In genomic region chr9:129989740-129990139, GRCh38 we compare ENCODE assay signal across 9 cellular contexts. TPM values are rescaled to one million over a fixed set of nuclear protein-coding genes. Genes with fewer than 3 reads are reported as not detected.
DNase-seq lines count a peak whose midpoint lies in the region; ATAC-seq and TF ChIP-seq lines count a peak whose summit lies in the region.
"Had no signal": no experiment of that assay in that cellular context is flagged by ENCODE, and none has a peak within 500 bp of the region (broad histone marks: within the 10 kb centered on the region; RNA-seq: fewer than 3 reads in every experiment).

No MANE protein-coding gene starts in this region.

- CTCF ChIA-PET in OCI-LY7 (lab: Charles Lee; ENCODE audit: unreplicated experiment), result no interaction called here
- CTCF ChIA-PET in mammary epithelial cell (lab: Charles Lee; ENCODE audit: low non-redundant PET), result no interaction called here

- no peak overlapping the region for H3K9ac ChIP-seq in mammary epithelial cell (ENCODE audit: insufficient read depth, low read length)

- no peaks in the 10 kb centered on the region for H3K9me3 Mint-ChIP-seq in osteocyte (ENCODE audit: unreplicated experiment)

- no peak overlapping the region for H3K4me3 Mint-ChIP-seq in osteocyte (ENCODE audit: unreplicated experiment)

- POLR2A ChIA-PET in OCI-LY7 (lab: Charles Lee), result interaction anchor here (0.7 to 2.5 kb wide), 6 partner anchors 9 to 102 kb away, joined by 3 to 10 read pairs (median 4); no protein-coding TSS in a partner anchor

- peak overlapping the region; percentile 73 for H3K27ac Mint-ChIP-seq in osteocyte (ENCODE audit: unreplicated experiment)

- dilution Hi-C loops in mammary epithelial cell (cut with HindIII; ENCODE audit: low sequenced_read_pairs), result no loop called here

- H3K4me1 ChIP-seq in OCI-LY7 (ENCODE audit: insufficient read depth, low read length, poor library complexity, severe bottlenecking), result peaks cover 92% of the 10 kb centered on the region
- peaks cover 6% of the 10 kb centered on the region for H3K4me1 ChIP-seq in mammary epithelial cell (ENCODE audit: insufficient read depth, low read length)

- DNase-seq in GM04504 (ENCODE audit: low read depth) (peak; percentile 40), OCI-LY7 (ENCODE audit: low spot score) (no peak), mammary epithelial cell (no peak), osteocyte (ENCODE audit: extremely low spot score, unreplicated experiment) (no peak)
- no peak for DNase-seq in stimulated activated naive CD4-positive, alpha-beta T cell treated with Interleukin-2 at 50 U/mL for 16 hours (lab: John Stamatoyannopoulos, UW)
- DNase-seq: upper lobe of right lung had no signal

- no peaks in the 10 kb centered on the region for H3K27me3 ChIP-seq in mammary epithelial cell (ENCODE audit: insufficient read depth, low read length)
- H3K27me3 ChIP-seq: upper lobe of right lung had no signal

- H3K4me3 ChIP-seq in OCI-LY7 (ENCODE audit: low read depth, low read length, poor library complexity, severe bottlenecking) (peak overlapping the region; percentile 62), mammary epithelial cell (replicated peaks in 1 of 3; ENCODE audit: insufficient read depth in 1 of 3, low read depth in 2 of 3, low read length in 3 of 3) (no peak overlapping the region)
- H3K4me3 ChIP-seq: upper lobe of right lung had no signal

- H3K36me3 Mint-ChIP-seq in osteocyte (ENCODE audit: unreplicated experiment), result peaks cover 12% of the 10 kb centered on the region

- intact Hi-C loops in OCI-LY7 (cut with micrococcal nuclease; ENCODE audit: unreplicated experiment), result loop anchor here (1.0 to 2.0 kb wide), 2 partner anchors 50 to 101 kb away; no protein-coding TSS in a partner anchor
- intact Hi-C loops in mammary epithelial cell (cut with micrococcal nuclease), result no loop called here

- H4K20me1 ChIP-seq in OCI-LY7 (ENCODE audit: insufficient read depth, low read length) (no peaks in the 10 kb centered on the region), mammary epithelial cell (ENCODE audit: insufficient read depth, low read length) (no peaks in the 10 kb centered on the region)

- WGBS in mammary epithelial cell (ENCODE audit: low coverage, missing lambda C conversion rate), result 58% methylated on average over 7 of the region's 7 CpGs

- H3K4me2 ChIP-seq in OCI-LY7 (ENCODE audit: low read length) (peak overlapping the region; percentile 98), mammary epithelial cell (ENCODE audit: insufficient read depth, low read depth, low read length) (no peak overlapping the region)

- no peaks in the 10 kb centered on the region for H3K27me3 Mint-ChIP-seq in osteocyte (ENCODE audit: unreplicated experiment)

- H3K79me2 ChIP-seq in OCI-LY7 (ENCODE audit: insufficient read depth, low read depth, low read length), result peaks cover 96% of the 10 kb centered on the region
- peaks cover 3% of the 10 kb centered on the region for H3K79me2 ChIP-seq in mammary epithelial cell (ENCODE audit: insufficient read depth, low read length)

- TF ChIP-seq CTCF in OCI-LY7 (conservative IDR thresholded peaks at IDR 0.05; ENCODE audit: low read length) (no peak), mammary epithelial cell (conservative IDR thresholded peaks at IDR 0.05 in 1 of 2, IDR thresholded peaks at IDR 0.05 in 1 of 2; ENCODE audit: extremely low read depth in 1 of 2, insufficient read depth in 1 of 2, low read depth in 1 of 2, low read length in 2 of 2) (no peak), osteocyte (IDR thresholded peaks at IDR 0.05) (no peak)

- H3K9me2 ChIP-seq in OCI-LY7 (ENCODE audit: insufficient read depth, low read length), result no peaks in the 10 kb centered on the region

- H3K27ac ChIP-seq in OCI-LY7 (ENCODE audit: low read depth, low read length, poor library complexity, severe bottlenecking), result peak overlapping the region; percentile 96
- H3K27ac ChIP-seq in mammary epithelial cell (ENCODE audit: insufficient read depth, low read depth, low read length), result no peak overlapping the region
- H3K27ac ChIP-seq: upper lobe of right lung had no signal

- peaks cover 9% of the 10 kb centered on the region for H3K9me3 ChIP-seq in OCI-LY7 (ENCODE audit: low read length)
- H3K9me3 ChIP-seq in mammary epithelial cell (replicated peaks; ENCODE audit: insufficient read depth, low read length), result no peaks in the 10 kb centered on the region
- H3K9me3 ChIP-seq: upper lobe of right lung had no signal

- no peak overlapping the region for H2AFZ ChIP-seq in OCI-LY7 (ENCODE audit: low read length)
- no peak overlapping the region for H2AFZ ChIP-seq in mammary epithelial cell (ENCODE audit: low read depth, low read length)

- peaks cover 39% of the 10 kb centered on the region for H3K36me3 ChIP-seq in OCI-LY7 (ENCODE audit: insufficient read depth, low read length)
- H3K36me3 ChIP-seq in mammary epithelial cell (ENCODE audit: insufficient read depth, low read length), result no peaks in the 10 kb centered on the region
- H3K36me3 ChIP-seq: upper lobe of right lung had no signal

- in situ Hi-C loops in mammary epithelial cell (cut with MboI; ENCODE audit: low sequenced_read_pairs in 2 of 2), result no loop called here

- peaks cover 59% of the 10 kb centered on the region for H3K4me1 Mint-ChIP-seq in osteocyte (ENCODE audit: unreplicated experiment)

- BruUV-seq in OCI-LY7 (replicated peaks; lab: Mats Ljungman, UMichigan) (no TSS peak), mammary epithelial cell (replicated peaks; lab: Mats Ljungman, UMichigan) (TSS peak; percentile 41)

- ATAC-seq in GM18520 (IDR thresholded peaks at IDR 0.05; ENCODE audit: unreplicated experiment) (no peak), GM18858 (IDR thresholded peaks at IDR 0.05; ENCODE audit: unreplicated experiment) (no peak), HG03565 (IDR thresholded peaks at IDR 0.05; ENCODE audit: unreplicated experiment) (no peak)

RNA-seq across cellular contexts. Expression of gene FNBP1, which starts 53.2 kb away (rescaled TPM):
- total RNA-seq in OCI-LY7 (2014; rRNA removed; shearing (Covaris generic)), result 93.3 and 117 TPM in 2 replicates
- 164 and 168 TPM in 2 replicates for total RNA-seq in OCI-LY7 (2022)
- total RNA-seq in mammary epithelial cell, result 10 to 100 TPM; 11.5 to 21.5 TPM
- polyA plus RNA-seq in mammary epithelial cell, result 5.8 TPM
- 9.5 TPM for polyA minus RNA-seq in mammary epithelial cell
- total RNA-seq in osteocyte, result 62.2 and 63.0 TPM in 2 replicates
